In the genomic region with DNA sequence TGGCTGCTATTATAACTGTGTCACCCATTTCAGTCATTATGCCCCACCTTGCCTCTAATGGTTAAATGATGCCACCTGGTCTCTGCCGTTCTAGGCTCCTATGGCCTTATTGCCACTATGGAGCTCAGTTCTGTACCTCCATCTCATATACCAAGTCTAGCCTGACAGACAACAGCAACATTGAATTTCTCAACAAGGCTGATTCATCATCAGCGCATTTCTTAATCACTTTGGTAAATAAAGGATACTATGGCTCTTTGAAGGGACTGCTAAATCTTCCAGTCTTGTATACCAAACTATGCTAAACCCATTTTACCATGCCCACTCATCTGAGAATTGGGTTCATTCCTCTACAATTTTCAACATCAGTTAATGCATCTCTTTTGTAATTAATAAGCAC, we compare ENCODE assay signal across 22 cellular contexts.
"Had no signal": no experiment of that assay in that cellular context is flagged by ENCODE, and none has a peak within 500 bp of the region (broad histone marks: within the 10 kb centered on the region; RNA-seq: fewer than 3 reads in every experiment).

No MANE protein-coding gene starts in this region.

- H3K27me3 ChIP-seq: pancreas, spleen, tibial nerve, uterus had no signal

- H3K27ac ChIP-seq: left ventricle myocardium inferior, pancreas, prostate gland, skin epidermis, spleen, tibial nerve, uterus had no signal

- H3K9me3 ChIP-seq: pancreas, prostate gland, tibial nerve, uterus had no signal

- DNase-seq: hypothalamus; immature natural killer cell; left ventricle myocardium inferior; midbrain; mucosa of descending colon; naive thymus-derived CD4-positive, alpha-beta T cell; pancreas; posterior cingulate gyrus; retina; right cardiac atrium; spleen; stimulated activated CD4-positive, alpha-beta T cell treated with anti-CD3 and anti-CD28 coated beads, Interleukin-4, amount 100 ng/mL, for 24 hours; stimulated activated naive CD4-positive, alpha-beta T cell; substantia nigra; uterus had no signal

- H3K4me3 ChIP-seq: left ventricle myocardium inferior, lung, mucosa of descending colon, pancreas, prostate gland, skin epidermis, spleen, tibial nerve, uterus had no signal

- H3K4me1 ChIP-seq: left ventricle myocardium inferior, pancreas, prostate gland, spleen, tibial nerve, uterus had no signal

- H3K36me3 ChIP-seq: left ventricle myocardium inferior, pancreas, prostate gland, spleen, tibial nerve, uterus had no signal

- ATAC-seq: mucosa of descending colon; naive thymus-derived CD4-positive, alpha-beta T cell; natural killer cell treated with Interleukin-12 subunit alpha and Interleukin-12 subunit beta and Interleukin-15 and Interleukin-18, amount 100 ng/mL, for 72 hours; pancreas; right cardiac atrium; sciatic nerve; stimulated activated effector memory CD8-positive, alpha-beta T cell treated with anti-CD3 and anti-CD28 coated beads, Interleukin-12 subunit alpha, Interleukin-12 subunit beta, amount 100 ng/mL, for 72 hours had no signal
